In genomic region chr12:16385779-16386646, GRCh38 we compare ENCODE assay signal across 8 cellular contexts. TPM values are rescaled to one million over a fixed set of nuclear protein-coding genes. Genes with fewer than 3 reads are reported as not detected.
DNase-seq lines count a peak whose midpoint lies in the region; ATAC-seq and TF ChIP-seq lines count a peak whose summit lies in the region.

No MANE protein-coding gene starts in this region.

- no peaks in the 10 kb centered on the region for H3K79me2 ChIP-seq in PC-9 (ENCODE audit: low read depth)
- H3K79me2 ChIP-seq in osteoblast (ENCODE audit: insufficient read depth, low read length), result no peaks in the 10 kb centered on the region

- H3K4me1 ChIP-seq in PC-9 (replicated peaks; ENCODE audit: insufficient read depth) (peaks cover 14% of the 10 kb centered on the region; the same call in 1 of the 2 replicates), osteoblast (ENCODE audit: insufficient read depth, low read length) (peaks cover 5% of the 10 kb centered on the region)

- H3K27me3 ChIP-seq in PC-9 (ENCODE audit: insufficient read depth, low read depth) (no peaks in the 10 kb centered on the region), osteoblast (ENCODE audit: insufficient read depth, low read length) (no peaks in the 10 kb centered on the region)

- H4K20me1 ChIP-seq in PC-9 (ENCODE audit: insufficient read depth) (no peaks in the 10 kb centered on the region), osteoblast (ENCODE audit: insufficient read depth, low read length) (no peaks in the 10 kb centered on the region)

- peak; percentile 56; the same call in 1 of the 2 replicates for TF ChIP-seq CTCF in PC-9 (conservative IDR thresholded peaks at IDR 0.05)
- peak; percentile 52 for TF ChIP-seq CTCF in osteoblast (IDR thresholded peaks at IDR 0.05; ENCODE audit: extremely low read depth, low read depth, low read length)

- no TSS peak for BruUV-seq in PC-9 (replicated peaks; lab: Mats Ljungman, UMichigan)

- no peaks in the 10 kb centered on the region for H3K36me3 ChIP-seq in PC-9 (ENCODE audit: low read depth)
- no peaks in the 10 kb centered on the region for H3K36me3 ChIP-seq in osteoblast (ENCODE audit: insufficient read depth, low read length)

- H3K4me3 ChIP-seq in PC-9, result no peak overlapping the region
- H3K4me3 ChIP-seq in osteoblast (ENCODE audit: insufficient read depth, low read length), result peak overlapping the region; percentile 53

- intact Hi-C loops in PC-9 (cut with micrococcal nuclease; ENCODE audit: unreplicated experiment) (loop anchor here (5.0 to 10.0 kb wide), 5 partner anchors 229 to 1606 kb away; no protein-coding TSS in a partner anchor), posterior vena cava (cut with DNase I) (loop anchor here in 1 of 2 donors (10.0 kb wide), 1 partner anchor 299 kb away; no protein-coding TSS in a partner anchor)

- no peak for ATAC-seq in GM18502 (IDR thresholded peaks at IDR 0.05; ENCODE audit: poor library complexity, unreplicated experiment)

- peaks cover 14% of the 10 kb centered on the region; the same call in 1 of the 2 replicates for H3F3A ChIP-seq in PC-9 (ENCODE audit: insufficient read depth, low read depth)

- POLR2A ChIA-PET in PC-9 (lab: Charles Lee; ENCODE audit: unreplicated experiment), result interaction anchor here (0.6 kb wide), 1 partner anchor 801 kb away, joined by 3 read pairs; no protein-coding TSS in a partner anchor

- CTCF ChIA-PET in PC-9 (lab: Charles Lee), result interaction anchor here (0.6 to 1.1 kb wide), 4 partner anchors 194 to 830 kb away, joined by 3 to 5 read pairs (median 4); no protein-coding TSS in a partner anchor

- H3K27ac ChIP-seq in PC-9 (no peak overlapping the region), osteoblast (ENCODE audit: low read depth, low read length) (no peak overlapping the region)

- H3K9me2 ChIP-seq in PC-9 (ENCODE audit: insufficient read depth), result no peaks in the 10 kb centered on the region

- H3K4me2 ChIP-seq in PC-9 (no peak overlapping the region), osteoblast (ENCODE audit: insufficient read depth, low read length) (peak overlapping the region; percentile 76)

- H2AFZ ChIP-seq in PC-9, result no peak overlapping the region
- peak overlapping the region; percentile 80 for H2AFZ ChIP-seq in osteoblast (ENCODE audit: low read length)

- peak; percentile 86 for DNase-seq in Ammon's horn (ENCODE audit: low spot score)
- peak; percentile 27 for DNase-seq in HT1080 (ENCODE audit: low read depth)
- DNase-seq in PC-9, result no peak
- DNase-seq in fibroblast of peridontal ligament (ENCODE audit: extremely low read depth), result peak; percentile 84
- peak; percentile 88 for DNase-seq in osteoblast (ENCODE audit: insufficient read length, low spot score, missing footprints)
- no peak for DNase-seq in posterior vena cava (ENCODE audit: low spot score)
- DNase-seq in stimulated activated CD4-positive, alpha-beta T cell treated with anti-CD3 and anti-CD28 coated beads, Interleukin-2, amount 100 ng/mL, for 24 hours, result no peak

- no peaks in the 10 kb centered on the region for H3K9me3 ChIP-seq in PC-9 (ENCODE audit: insufficient read depth, low read depth)
- no peaks in the 10 kb centered on the region for H3K9me3 ChIP-seq in osteoblast (ENCODE audit: low read depth, low read length)

RNA-seq across cellular contexts. Expression of gene MGST1, which starts 38.6 kb away (rescaled TPM):
- 25.5 and 32.6 TPM in 2 replicates for total RNA-seq in HT1080 (2014; rRNA removed; shearing (Covaris generic))
- polyA plus RNA-seq in HT1080 (2015; cell fraction: cytosol; rRNA removed), result 111 and 115 TPM in 2 replicates
- 70.2 and 76.0 TPM in 2 replicates for polyA plus RNA-seq in HT1080 (2015; cell fraction: nucleus; rRNA removed)
- total RNA-seq in PC-9 (2021) (750 and 766 TPM in 2 replicates), osteoblast (72.7 and 81.9 TPM in 2 replicates), posterior vena cava (100 to 1,000 TPM; 110 to 169 TPM)

Comparison
In these comparisons a context has a peak if more than half of its experiments do, and no peak if none do; other contexts are left out.
1. DNase-seq: peak in Ammon's horn (single experiment), HT1080 (single experiment), fibroblast of peridontal ligament (single experiment) and osteoblast (single experiment); none in PC-9 (0 of 2), posterior vena cava (single experiment) and stimulated activated CD4-positive, alpha-beta T cell treated with anti-CD3 and anti-CD28 coated beads, Interleukin-2, amount 100 ng/mL, for 24 hours (0 of 2).